ENCODE assay signal across 8 cellular contexts in genomic region chr19:48501446-48501960, GRCh38. TPM values are rescaled to one million over a fixed set of nuclear protein-coding genes. Genes with fewer than 3 reads are reported as not detected.
DNase-seq lines count a peak whose midpoint lies in the region; ATAC-seq, FAIRE-seq and TF ChIP-seq lines count a peak whose summit lies in the region.

No MANE protein-coding gene starts in this region.

- CTCF ChIA-PET in activated B cell treated with CpG ODN at 0.5 μM for 24 hours (lab: Charles Lee): no interaction called here

- peak overlapping the region; percentile 65 for H3K4me3 Mint-ChIP-seq in activated B cell treated with CpG ODN at 0.5 μM for 24 hours

- peaks cover 0 to 5% of the 10 kb centered on the region in 2 donors for H3K27me3 ChIP-seq in esophagus (ENCODE audit: control insufficient read depth in 1 of 2, insufficient read depth in 2 of 2, low read length in 2 of 2)

- intact Hi-C loops in activated B cell treated with CpG ODN at 0.5 μM for 24 hours (cut with micrococcal nuclease): no loop called here

- H3K4me3 ChIP-seq in esophagus (ENCODE audit: low read depth in 1 of 2, low read length in 2 of 2) (peak overlapping the region; percentile 32 to 52), retinal pigment epithelial cell (ENCODE audit: low read length) (peak overlapping the region; percentile 30)

- DNase-seq in GM20000 (ENCODE audit: low spot score): peak; percentile 80
- DNase-seq in NCI-H2171 (lab: John Stamatoyannopoulos, UW): peak; percentile 98
- no peak for DNase-seq in activated B cell treated with CpG ODN at 0.5 μM for 24 hours
- DNase-seq in retinal pigment epithelial cell (ENCODE audit: low read depth): no peak
- DNase-seq in GM12891 (ENCODE audit: insufficient read length, low spot score): no peak

- peaks cover 15% of the 10 kb centered on the region for H3K27me3 Mint-ChIP-seq in activated B cell treated with CpG ODN at 0.5 μM for 24 hours

- no peak for TF ChIP-seq CTCF in GM20000 (IDR thresholded peaks at IDR 0.05; ENCODE audit: extremely low read depth, missing control alignments)
- no peak for TF ChIP-seq CTCF in activated B cell treated with CpG ODN at 0.5 μM for 24 hours (IDR thresholded peaks at IDR 0.05)
- TF ChIP-seq CTCF in retinal pigment epithelial cell (conservative IDR thresholded peaks at IDR 0.05; ENCODE audit: low read depth, low read length): no peak

- no peak for TF ChIP-seq POLR2A in GM12891 (IDR thresholded peaks at IDR 0.05; ENCODE audit: low read depth, low read length)

- peaks cover 3 to 13% of the 10 kb centered on the region in 2 donors for H3K4me1 ChIP-seq in esophagus (ENCODE audit: control insufficient read depth in 2 of 2, insufficient read depth in 2 of 2, low read length in 1 of 2)

- no peak for FAIRE-seq in GM12891 (lab: Jason Lieb, UNC)

- H3K36me3 ChIP-seq in esophagus (ENCODE audit: control insufficient read depth in 2 of 2, insufficient read depth in 2 of 2, low read length in 1 of 2): no peaks in the 10 kb centered on the region

- POLR2A ChIA-PET in activated B cell treated with CpG ODN at 0.5 μM for 24 hours (lab: Charles Lee): interaction anchor here (0.5 to 1.5 kb wide), 5 partner anchors 8 to 136 kb away, joined by 3 to 11 read pairs (median 4); partner anchors contain the start of genes RPL18 and SPHK2

- no peaks in the 10 kb centered on the region for H3K9me3 Mint-ChIP-seq in activated B cell treated with CpG ODN at 0.5 μM for 24 hours

- no peaks in the 10 kb centered on the region for H3K9me3 ChIP-seq in esophagus (ENCODE audit: control insufficient read depth in 2 of 2, insufficient read depth in 1 of 2, low read depth in 1 of 2, low read length in 1 of 2)

- peaks cover 24% of the 10 kb centered on the region for H3K4me1 Mint-ChIP-seq in activated B cell treated with CpG ODN at 0.5 μM for 24 hours

- ATAC-seq in activated B cell treated with CpG ODN at 0.5 μM for 24 hours (ENCODE audit: low read depth) (peak; percentile 40), HG03442 (IDR thresholded peaks at IDR 0.05; ENCODE audit: unreplicated experiment) (no peak), GM18517 (IDR thresholded peaks at IDR 0.05; ENCODE audit: unreplicated experiment) (no peak)

- peak overlapping the region; percentile 65 to 69 for H3K27ac ChIP-seq in esophagus (ENCODE audit: low read depth in 2 of 2, low read length in 1 of 2)

- no peak overlapping the region for H3K27ac Mint-ChIP-seq in activated B cell treated with CpG ODN at 0.5 μM for 24 hours

- H3K36me3 Mint-ChIP-seq in activated B cell treated with CpG ODN at 0.5 μM for 24 hours (ENCODE audit: low read depth): no peaks in the 10 kb centered on the region

- 1 to 8% methylated on average over 17 of the region's 17 CpGs for WGBS in esophagus, 2 donors

TF ChIP-seq in GM12891, 5 proteins besides CTCF, POLR2A, EP300 and RAD21:
- TF ChIP-seq POU2F2 (IDR thresholded peaks at IDR 0.05; ENCODE audit: low read depth, low read length) (no peak), PAX5 (IDR thresholded peaks at IDR 0.05; ENCODE audit: insufficient read depth, low read length, severe bottlenecking) (no peak), SPI1 (IDR thresholded peaks at IDR 0.05; ENCODE audit: low read depth, low read length) (no peak), POLR2AphosphoS5 (IDR thresholded peaks at IDR 0.05; ENCODE audit: low read depth, low read length) (no peak)

RNA-seq across cellular contexts. Expression of gene LMTK3, which starts 10.1 kb away (rescaled TPM):
- total RNA-seq in activated B cell treated with CpG ODN at 0.5 μM for 24 hours: 0.60 and 0.66 TPM in 2 replicates
- 1 to 10 TPM; 2.9 to 7.5 TPM for polyA plus RNA-seq in esophagus
- polyA plus RNA-seq in GM12891 (2012; ENCODE audit: low read depth, missing spikeins): 0.12 TPM

RNA-seq across cellular contexts. Expression of gene CYTH2, which starts 32.3 kb away (rescaled TPM):
- total RNA-seq in activated B cell treated with CpG ODN at 0.5 μM for 24 hours: 35.6 and 40.5 TPM in 2 replicates
- polyA plus RNA-seq in esophagus: 10 to 100 TPM; 52.2 to 59.3 TPM
- 21.6 TPM for polyA plus RNA-seq in GM12891 (2012; ENCODE audit: low read depth, missing spikeins)

RNA-seq across cellular contexts. Expression of gene KCNJ14, which starts 46.1 kb away (rescaled TPM):
- 1.7 and 2.2 TPM in 2 replicates for total RNA-seq in activated B cell treated with CpG ODN at 0.5 μM for 24 hours
- 1 to 10 TPM in 1 of 2 donors, under 1 TPM in 1; 0.54 to 1.0 TPM for polyA plus RNA-seq in esophagus
- polyA plus RNA-seq in GM12891 (2012; ENCODE audit: low read depth, missing spikeins): 0.41 TPM

RNA-seq across cellular contexts. Expression of gene SULT2B1, which starts 50.5 kb away (rescaled TPM):
- total RNA-seq in activated B cell treated with CpG ODN at 0.5 μM for 24 hours: not detected in 2 replicates
- 100 to 1,000 TPM; 295 to 320 TPM for polyA plus RNA-seq in esophagus
- 0.22 TPM for polyA plus RNA-seq in GM12891 (2012; ENCODE audit: low read depth, missing spikeins)

RNA-seq across cellular contexts. Expression of gene GRWD1, which starts 55.7 kb away (rescaled TPM):
- total RNA-seq in activated B cell treated with CpG ODN at 0.5 μM for 24 hours: 63.4 and 71.4 TPM in 2 replicates
- 10 to 100 TPM in 1 of 2 donors, 1 to 10 TPM in 1; 6.2 to 18.1 TPM for polyA plus RNA-seq in esophagus
- 20.6 TPM for polyA plus RNA-seq in GM12891 (2012; ENCODE audit: low read depth, missing spikeins)

Comparison
In these comparisons a context has a peak if more than half of its experiments do, and no peak if none do; other contexts are left out.
1. DNase-seq: peak in GM20000 (single experiment) and NCI-H2171 (single experiment); none in activated B cell treated with CpG ODN at 0.5 μM for 24 hours (single experiment), retinal pigment epithelial cell (single experiment) and GM12891 (single experiment).